Comparison of ENCODE assay signal across 29 cellular contexts in genomic region chr12:130114952-130115351, GRCh38. TPM values are rescaled to one million over a fixed set of nuclear protein-coding genes. Genes with fewer than 3 reads are reported as not detected.
"Had no signal": no experiment of that assay in that cellular context is flagged by ENCODE, and none has a peak within 500 bp of the region (broad histone marks: within the 10 kb centered on the region; RNA-seq: fewer than 3 reads in every experiment).

No MANE protein-coding gene starts in this region.

- H3K27ac ChIP-seq: cardiac muscle cell, KMS-11 had no signal

- ATAC-seq: activated T-cell treated with anti-CD3 and anti-CD28 coated beads, Interleukin-2, amount 50 U/mL, for 4 hours; activated T-helper 17 cell treated with anti-CD3 and anti-CD28 coated beads, Interleukin-2, amount 50 U/mL, for 72 hours; PC-3; T-helper 17 cell had no signal

- H3K27me3 ChIP-seq: cardiac muscle cell had no signal

- H3K9ac ChIP-seq: KMS-11 had no signal

- H3K4me3 ChIP-seq: cardiac muscle cell had no signal

- H3K4me2 ChIP-seq: KMS-11 had no signal

- H3K27ac Mint-ChIP-seq: activated B cell treated with CpG ODN at 0.5 μM for 24 hours; activated CD4-positive, alpha-beta T cell treated with anti-CD3 and anti-CD28 coated beads, Interleukin-2, amount 10 ng/mL, durations not matched to agents 24 days and 14 days; activated naive CD4-positive, alpha-beta T cell treated with anti-CD3 and anti-CD28 coated beads for 36 hours; activated naive CD8-positive, alpha-beta T cell; activated T-helper 17 cell treated with anti-CD3 and anti-CD28 coated beads, Interleukin-2, amount 50 U/mL, for 72 hours; T-helper 17 cell had no signal

- DNase-seq: activated B cell treated with CpG ODN at 0.5 μM for 24 hours; activated CD4-positive, alpha-beta T cell treated with anti-CD3 and anti-CD28 coated beads for 1 hour; activated CD4-positive, alpha-beta T cell treated with anti-CD3 and anti-CD28 coated beads, Interleukin-2, amount 10 ng/mL, durations not matched to agents 24 days and 14 days; activated CD4-positive, alpha-beta T cell treated with anti-CD3 and anti-CD28 coated beads, Interleukin-2, amount 50 U/mL, for 48 hours; activated gamma-delta T cell; activated naive CD4-positive, alpha-beta T cell treated with anti-CD3 and anti-CD28 coated beads for 36 hours; activated T-cell treated with anti-CD3 and anti-CD28 coated beads, Interleukin-2, amount 50 U/mL, for 4 hours; amygdala; MV-4-11; NCI-H1092 treated with DMSO at 0.1 percent for 48 hours; NCI-H1417 treated with DMSO at 0.1 percent for 48 hours; NCI-H1694; NCI-H2029; NCI-H446; NCI-H524; PC-3; SHP77 treated with DMSO at 0.1 percent for 48 hours; T-helper 17 cell; T-helper 9 cell had no signal

- H3K9me3 Mint-ChIP-seq: activated B cell treated with CpG ODN at 0.5 μM for 24 hours; activated CD4-positive, alpha-beta T cell treated with anti-CD3 and anti-CD28 coated beads, Interleukin-2, amount 10 ng/mL, durations not matched to agents 24 days and 14 days had no signal

- FAIRE-seq: astrocyte, RCC 7860, TTC549 had no signal

- H3K4me1 Mint-ChIP-seq: activated B cell treated with CpG ODN at 0.5 μM for 24 hours; activated CD4-positive, alpha-beta T cell treated with anti-CD3 and anti-CD28 coated beads, Interleukin-2, amount 10 ng/mL, durations not matched to agents 24 days and 14 days; activated T-helper 17 cell treated with anti-CD3 and anti-CD28 coated beads, Interleukin-2, amount 50 U/mL, for 72 hours; T-helper 17 cell had no signal

- H3K4me3 Mint-ChIP-seq: activated B cell treated with CpG ODN at 0.5 μM for 24 hours; activated CD4-positive, alpha-beta T cell treated with anti-CD3 and anti-CD28 coated beads, Interleukin-2, amount 10 ng/mL, durations not matched to agents 24 days and 14 days; activated naive CD4-positive, alpha-beta T cell treated with anti-CD3 and anti-CD28 coated beads for 36 hours; activated naive CD8-positive, alpha-beta T cell; activated T-cell treated with anti-CD3 and anti-CD28 coated beads, Interleukin-2, amount 50 U/mL, for 4 hours; activated T-helper 17 cell treated with anti-CD3 and anti-CD28 coated beads, Interleukin-2, amount 50 U/mL, for 72 hours; brain; T-helper 17 cell had no signal

- H3K36me3 Mint-ChIP-seq: brain had no signal

- H3K36me3 ChIP-seq: cardiac muscle cell had no signal

RNA-seq across cellular contexts. Expression of gene FZD10, which starts 47.3 kb away (rescaled TPM):
- total RNA-seq: activated B cell treated with CpG ODN at 0.5 μM for 24 hours; activated CD4-positive, alpha-beta T cell treated with anti-CD3 and anti-CD28 coated beads, Interleukin-2, amount 10 ng/mL, durations not matched to agents 24 days and 14 days; activated naive CD4-positive, alpha-beta T cell treated with anti-CD3 and anti-CD28 coated beads for 36 hours; activated T-cell treated with anti-CD3 and anti-CD28 coated beads, Interleukin-2, amount 50 U/mL, for 4 hours; activated T-helper 17 cell treated with anti-CD3 and anti-CD28 coated beads, Interleukin-2, amount 50 U/mL, for 72 hours; astrocyte; MCF 10A; PC-3; SK-MEL-5; T-helper 17 cell had no signal
- polyA plus RNA-seq: cardiac muscle cell had no signal
